ENCODE assay signal across 13 cellular contexts in genomic region chr1:103616994-103617477, GRCh38. TPM values are rescaled to one million over a fixed set of nuclear protein-coding genes. Genes with fewer than 3 reads are reported as not detected.
"Had no signal": no experiment of that assay in that cellular context is flagged by ENCODE, and none has a peak within 500 bp of the region (broad histone marks: within the 10 kb centered on the region; RNA-seq: fewer than 3 reads in every experiment).

AMY2A (plus strand) TSS chr1:103617427; CDS start chr1:103617441, 14 bp downstream.

RNA-seq across cellular contexts. Expression of gene AMY2A, which starts in this region (rescaled TPM):
- total RNA-seq: activated naive CD4-positive, alpha-beta T cell treated with anti-CD3 and anti-CD28 coated beads for 36 hours; activated naive CD4-positive, alpha-beta T cell treated with anti-CD3 and anti-CD28 coated beads, Interleukin-2, amount 50 U/mL, for 72 hours; activated naive CD8-positive, alpha-beta T cell treated with anti-CD3 and anti-CD28 coated beads for 36 hours; activated naive CD8-positive, alpha-beta T cell treated with anti-CD3 and anti-CD28 coated beads, Interleukin-2, amount 10 ng/mL, durations not matched to agents 7 days and 5 days; activated T-cell treated with anti-CD3 and anti-CD28 coated beads, Interleukin-2, amount 50 U/mL, for 72 hours; activated T-helper 1 cell treated with anti-CD3 and anti-CD28 coated beads, Interleukin-12 subunit alpha, Interleukin-12 subunit beta, Interleukin-2, Interleukin-4 antibody, amounts not matched to agents 30 ng/mL and 10 ng/mL and 1 ng/mL, durations not matched to agents 14 hours and 24 hours and 36 hours; activated T-helper 17 cell treated with anti-CD3 and anti-CD28 coated beads, Interleukin-2, amount 50 U/mL, for 72 hours; activated T-helper 2 cell treated with anti-CD3 and anti-CD28 coated beads, Interferon-gamma antibody, Interleukin-2, Interleukin-4, amounts not matched to agents 10 μg/mL and 5 μg/mL and 100 μg/mL, durations not matched to agents 14 hours and 24 hours and 36 hours; ascending aorta; astrocyte; bronchial epithelial cell; cardiac septum; chondrocyte had no signal
